Comparison of ENCODE assay signal across 16 cellular contexts in genomic region chr18:55316615-55317184, GRCh38.
DNase-seq lines count a peak whose midpoint lies in the region; ATAC-seq and TF ChIP-seq lines count a peak whose summit lies in the region.
"Had no signal": no experiment of that assay in that cellular context is flagged by ENCODE, and none has a peak within 500 bp of the region (broad histone marks: within the 10 kb centered on the region; RNA-seq: fewer than 3 reads in every experiment).

No MANE protein-coding gene starts in this region.

- H4K20me1 ChIP-seq in MM.1S (ENCODE audit: insufficient read depth, low read length), result no peaks in the 10 kb centered on the region

- peaks cover 99% of the 10 kb centered on the region for H3K79me2 ChIP-seq in MM.1S (ENCODE audit: low read length)

- in situ Hi-C loops in G401 (cut with HindIII; ENCODE audit: low sequenced_read_pairs), result no loop called here

- H3K4me3 Mint-ChIP-seq in stimulated activated memory B cell treated with anti-CD40 and anti-IgM and Interleukin-4, amounts not matched to agents 10 μg/mL and 1 μg/mL and 100 μg/mL, for 72 hours, result peak overlapping the region; percentile 78
- H3K4me3 Mint-ChIP-seq: activated T-helper 1 cell treated with anti-CD3 and anti-CD28 coated beads, Interleukin-12 subunit alpha, Interleukin-12 subunit beta, Interleukin-2, Interleukin-4 antibody, amounts not matched to agents 30 ng/mL and 10 ng/mL and 1 ng/mL, durations not matched to agents 14 hours and 24 hours and 36 hours; CD4-positive, alpha-beta T cell had no signal

- H3K4me2 ChIP-seq in MM.1S (ENCODE audit: low read depth, low read length), result peak overlapping the region; percentile 90
- H3K4me2 ChIP-seq: PC-9 had no signal

- peak; percentile 52 for DNase-seq in G401 (ENCODE audit: low spot score)
- no peak for DNase-seq in MM.1S
- DNase-seq in fibroblast of mammary gland (ENCODE audit: low read depth), result peak; percentile 40
- no peak for DNase-seq in GM03348 (ENCODE audit: low spot score)
- DNase-seq in NCI-H526 (lab: John Stamatoyannopoulos, UW), result no peak
- DNase-seq: activated CD4-positive, alpha-beta T cell treated with anti-CD3 and anti-CD28 coated beads, Interleukin-2, amount 50 U/mL, for 1 hour; brain microvascular endothelial cell; CD4-positive, alpha-beta T cell; GF-D8; hippocampal formation; pancreas; PC-9; T-helper 2 cell had no signal

- peak overlapping the region; percentile 30; the same call in 1 of the 2 replicates for H3K27ac ChIP-seq in MM.1S (ENCODE audit: low read length)
- H3K27ac ChIP-seq: brain microvascular endothelial cell, pancreas, PC-9 had no signal

- peak overlapping the region; percentile 84; the same call in 1 of the 2 replicates for H3K9ac ChIP-seq in MM.1S (ENCODE audit: low read length)

- no peaks in the 10 kb centered on the region for H3K27me3 Mint-ChIP-seq in stimulated activated memory B cell treated with anti-CD40 and anti-IgM and Interleukin-4, amounts not matched to agents 10 μg/mL and 1 μg/mL and 100 μg/mL, for 72 hours

- peaks cover 55% of the 10 kb centered on the region for H3K4me1 Mint-ChIP-seq in stimulated activated memory B cell treated with anti-CD40 and anti-IgM and Interleukin-4, amounts not matched to agents 10 μg/mL and 1 μg/mL and 100 μg/mL, for 72 hours

- H3K27me3 ChIP-seq in MM.1S (replicated peaks; ENCODE audit: insufficient read depth, low read length), result no peaks in the 10 kb centered on the region
- H3K27me3 ChIP-seq: brain microvascular endothelial cell had no signal

- no peaks in the 10 kb centered on the region for H3K9me2 ChIP-seq in MM.1S (replicated peaks; ENCODE audit: insufficient read depth, low read length)

- peaks cover 57% of the 10 kb centered on the region for H3K36me3 Mint-ChIP-seq in stimulated activated memory B cell treated with anti-CD40 and anti-IgM and Interleukin-4, amounts not matched to agents 10 μg/mL and 1 μg/mL and 100 μg/mL, for 72 hours

- peak overlapping the region; percentile 94 for H3K27ac Mint-ChIP-seq in stimulated activated memory B cell treated with anti-CD40 and anti-IgM and Interleukin-4, amounts not matched to agents 10 μg/mL and 1 μg/mL and 100 μg/mL, for 72 hours
- H3K27ac Mint-ChIP-seq: activated T-helper 1 cell treated with anti-CD3 and anti-CD28 coated beads, Interleukin-12 subunit alpha, Interleukin-12 subunit beta, Interleukin-2, Interleukin-4 antibody, amounts not matched to agents 30 ng/mL and 10 ng/mL and 1 ng/mL, durations not matched to agents 14 hours and 24 hours and 36 hours; CD4-positive, alpha-beta T cell had no signal

- H2AFZ ChIP-seq in MM.1S (ENCODE audit: low read length), result no peak overlapping the region
- H2AFZ ChIP-seq: PC-9 had no signal

- H3F3A ChIP-seq in MM.1S (ENCODE audit: insufficient read depth, low read length), result peaks cover 11% of the 10 kb centered on the region

- H3K4me1 ChIP-seq in MM.1S (ENCODE audit: low read length), result peaks cover 10% of the 10 kb centered on the region
- H3K4me1 ChIP-seq: pancreas had no signal

- no peak for ATAC-seq in stimulated activated memory B cell treated with anti-CD40 and anti-IgM and Interleukin-4, amounts not matched to agents 10 μg/mL and 1 μg/mL and 100 μg/mL, for 72 hours
- ATAC-seq in HG03565 (IDR thresholded peaks at IDR 0.05; ENCODE audit: unreplicated experiment), result no peak
- ATAC-seq: pancreas had no signal

- H3K9me3 ChIP-seq in MM.1S (replicated peaks; ENCODE audit: insufficient read depth, low read length), result no peaks in the 10 kb centered on the region
- H3K9me3 ChIP-seq: pancreas had no signal

- H3K4me3 ChIP-seq in MM.1S (ENCODE audit: low read length), result peak overlapping the region; percentile 35
- H3K4me3 ChIP-seq in fibroblast of mammary gland (ENCODE audit: control insufficient read depth, low read depth, low read length), result no peak overlapping the region
- H3K4me3 ChIP-seq: pancreas, PC-9 had no signal

- no peaks in the 10 kb centered on the region for H3K9me3 Mint-ChIP-seq in stimulated activated memory B cell treated with anti-CD40 and anti-IgM and Interleukin-4, amounts not matched to agents 10 μg/mL and 1 μg/mL and 100 μg/mL, for 72 hours
- H3K9me3 Mint-ChIP-seq: activated T-helper 1 cell treated with anti-CD3 and anti-CD28 coated beads, Interleukin-12 subunit alpha, Interleukin-12 subunit beta, Interleukin-2, Interleukin-4 antibody, amounts not matched to agents 30 ng/mL and 10 ng/mL and 1 ng/mL, durations not matched to agents 14 hours and 24 hours and 36 hours; CD4-positive, alpha-beta T cell had no signal

- TF ChIP-seq CTCF in MM.1S (IDR thresholded peaks at IDR 0.05; ENCODE audit: low read length) (no peak), fibroblast of mammary gland (conservative IDR thresholded peaks at IDR 0.05; ENCODE audit: control insufficient read depth, insufficient read depth, low read depth, low read length) (no peak)

- H3K36me3 ChIP-seq in MM.1S (replicated peaks; ENCODE audit: insufficient read depth, low read length), result no peaks in the 10 kb centered on the region
- H3K36me3 ChIP-seq: brain microvascular endothelial cell, pancreas had no signal

Comparison
In these comparisons a context has a peak if more than half of its experiments do, and no peak if none do; other contexts are left out.
1. DNase-seq: peak in G401 (single experiment) and fibroblast of mammary gland (single experiment); none in MM.1S (single experiment), GM03348 (single experiment) and NCI-H526 (0 of 2).